11 cellular contexts compared by ENCODE assay signal in genomic region chr1:6471086-6471841, GRCh38. TPM values are rescaled to one million over a fixed set of nuclear protein-coding genes. Genes with fewer than 3 reads are reported as not detected.
A peak's percentile ranks its signal among the peaks of the same experiment; 100 is the strongest.
DNase-seq lines count a peak whose midpoint lies in the region; ATAC-seq and TF ChIP-seq lines count a peak whose summit lies in the region.
"Had no signal": no experiment of that assay in that cellular context is flagged by ENCODE, and none has a peak within 500 bp of the region (broad histone marks: within the 10 kb centered on the region; RNA-seq: fewer than 3 reads in every experiment).

No MANE protein-coding gene starts in this region.

- peak overlapping the region; percentile 38 for H3K27ac ChIP-seq in foreskin keratinocyte
- peak overlapping the region; percentile 71 for H3K27ac ChIP-seq in suprapubic skin
- H3K27ac ChIP-seq in thyroid gland, result no peak overlapping the region
- H3K27ac ChIP-seq: thoracic aorta had no signal

- H3K4me3 ChIP-seq in suprapubic skin (peak overlapping the region; percentile 21), thyroid gland (replicated peaks in 1 of 3) (no peak overlapping the region)
- H3K4me3 ChIP-seq: thoracic aorta had no signal

- intact Hi-C loops in thyroid gland (cut with DNase I), result no loop called here

- H3K9me3 ChIP-seq in suprapubic skin, result no peaks in the 10 kb centered on the region
- H3K9me3 ChIP-seq in thyroid gland, result no peaks in the 10 kb centered on the region
- H3K9me3 ChIP-seq: thoracic aorta had no signal

- TF ChIP-seq POLR2A in suprapubic skin (IDR thresholded peaks at IDR 0.05), result no peak
- TF ChIP-seq POLR2A in thyroid gland (IDR thresholded peaks at IDR 0.05), result no peak

- ATAC-seq in foreskin keratinocyte, result peak; percentile 72

- WGBS in suprapubic skin, result 69% methylated on average over 23 of the region's 64 CpGs
- WGBS in thyroid gland, 2 donors, result 80 to 85% methylated on average over 25 to 43 of the region's 64 CpGs

- H3K27me3 ChIP-seq in foreskin keratinocyte (no peaks in the 10 kb centered on the region), suprapubic skin (peaks cover under 1% of the 10 kb centered on the region), thyroid gland (no peaks in the 10 kb centered on the region)

- H3K36me3 ChIP-seq in suprapubic skin (peaks cover 53% of the 10 kb centered on the region), thyroid gland (peaks cover 0 to 12% of the 10 kb centered on the region in 2 donors)

- DNase-seq in NCI-H526 (lab: John Stamatoyannopoulos, UW) (peak; percentile 60 to 92), foreskin keratinocyte (peak; percentile 45 to 69), suprapubic skin (ENCODE audit: low spot score in 2 of 2) (no peak), GF-D8 (lab: John Stamatoyannopoulos, UW) (no peak), germinal center (ENCODE audit: low spot score) (no peak), thyroid gland (no peak)
- DNase-seq: HCEC 1CT, NCI-H524 treated with DMSO at 0.1 percent for 48 hours had no signal

- TF ChIP-seq EP300 in suprapubic skin (IDR thresholded peaks at IDR 0.05), result no peak

- TF ChIP-seq CTCF in foreskin keratinocyte (conservative IDR thresholded peaks at IDR 0.05) (no peak), suprapubic skin (IDR thresholded peaks at IDR 0.05) (no peak), thyroid gland (IDR thresholded peaks at IDR 0.05) (no peak)

- H3K4me1 ChIP-seq in foreskin keratinocyte (peaks cover 4% of the 10 kb centered on the region), suprapubic skin (peaks cover 35% of the 10 kb centered on the region), thyroid gland (no peaks in the 10 kb centered on the region)

RNA-seq across cellular contexts. Expression of gene TNFRSF25, which starts 5.3 kb away (rescaled TPM):
- 19.8 and 34.3 TPM in 2 replicates for total RNA-seq in foreskin keratinocyte
- polyA plus RNA-seq in foreskin keratinocyte, result 25.1 and 40.1 TPM in 2 replicates
- total RNA-seq in suprapubic skin, result 100 to 1,000 TPM in 2 of 4 donors, 10 to 100 TPM in 2; 66.8 to 411 (median 99.5) TPM
- 10 to 100 TPM in 3 of 4 donors, 1 to 10 TPM in 1; 2.2 to 18.9 (median 10.7) TPM for total RNA-seq in thyroid gland

RNA-seq across cellular contexts. Expression of gene PLEKHG5, which starts 20.2 kb away (rescaled TPM):
- total RNA-seq in foreskin keratinocyte (33.9 and 57.3 TPM in 2 replicates), suprapubic skin (100 to 1,000 TPM in 2 of 4 donors, 10 to 100 TPM in 2; 76.3 to 347 (median 107) TPM), thyroid gland (10 to 100 TPM in 1 of 4 donors, 1 to 10 TPM in 3; 5.8 to 12.0 (median 8.4) TPM)
- 19.0 and 33.0 TPM in 2 replicates for polyA plus RNA-seq in foreskin keratinocyte

RNA-seq across cellular contexts. Expression of gene ESPN, which starts 46.7 kb away (rescaled TPM):
- total RNA-seq in foreskin keratinocyte (1.5 and 2.1 TPM in 2 replicates), suprapubic skin (10 to 100 TPM; 37.6 to 54.4 (median 48.8) TPM), thyroid gland (1 to 10 TPM in 1 of 4 donors, under 1 TPM in 1, not detected in 2; 0.67 to 5.2 TPM)
- polyA plus RNA-seq in foreskin keratinocyte, result 2.5 and 2.8 TPM in 2 replicates
- total RNA-seq: thoracic aorta had no signal

RNA-seq across cellular contexts. Expression of gene HES2, which starts 51.5 kb away (rescaled TPM):
- total RNA-seq in foreskin keratinocyte (33.0 and 40.3 TPM in 2 replicates), suprapubic skin (10 to 100 TPM; 18.2 to 36.4 (median 24.9) TPM), thyroid gland (not detected)
- 27.0 and 33.7 TPM in 2 replicates for polyA plus RNA-seq in foreskin keratinocyte
- total RNA-seq: CD4-positive, alpha-beta memory T cell; skeletal muscle tissue; thoracic aorta had no signal
- polyA plus RNA-seq: CD4-positive, alpha-beta memory T cell had no signal

Comparison
In these comparisons a context has a peak if more than half of its experiments do, and no peak if none do; other contexts are left out.
1. DNase-seq: peak in NCI-H526 (2 of 2) and foreskin keratinocyte (2 of 2); none in suprapubic skin (0 of 2), GF-D8 (single experiment), germinal center (single experiment) and thyroid gland (0 of 2).
2. H3K27ac ChIP-seq: peak in foreskin keratinocyte (single experiment) and suprapubic skin (single experiment); none in thyroid gland (0 of 3).
3. RNA of gene ESPN, which starts 46.7 kb away (total RNA-seq): 37.6 to 54.4 TPM in suprapubic skin; 1.5 to 2.1 TPM in foreskin keratinocyte and 0.67 to 5.2 TPM in thyroid gland; every median in the first group is over 4 times any median in the second.